ENCODE assay signal across 8 cellular contexts in the genomic region with DNA sequence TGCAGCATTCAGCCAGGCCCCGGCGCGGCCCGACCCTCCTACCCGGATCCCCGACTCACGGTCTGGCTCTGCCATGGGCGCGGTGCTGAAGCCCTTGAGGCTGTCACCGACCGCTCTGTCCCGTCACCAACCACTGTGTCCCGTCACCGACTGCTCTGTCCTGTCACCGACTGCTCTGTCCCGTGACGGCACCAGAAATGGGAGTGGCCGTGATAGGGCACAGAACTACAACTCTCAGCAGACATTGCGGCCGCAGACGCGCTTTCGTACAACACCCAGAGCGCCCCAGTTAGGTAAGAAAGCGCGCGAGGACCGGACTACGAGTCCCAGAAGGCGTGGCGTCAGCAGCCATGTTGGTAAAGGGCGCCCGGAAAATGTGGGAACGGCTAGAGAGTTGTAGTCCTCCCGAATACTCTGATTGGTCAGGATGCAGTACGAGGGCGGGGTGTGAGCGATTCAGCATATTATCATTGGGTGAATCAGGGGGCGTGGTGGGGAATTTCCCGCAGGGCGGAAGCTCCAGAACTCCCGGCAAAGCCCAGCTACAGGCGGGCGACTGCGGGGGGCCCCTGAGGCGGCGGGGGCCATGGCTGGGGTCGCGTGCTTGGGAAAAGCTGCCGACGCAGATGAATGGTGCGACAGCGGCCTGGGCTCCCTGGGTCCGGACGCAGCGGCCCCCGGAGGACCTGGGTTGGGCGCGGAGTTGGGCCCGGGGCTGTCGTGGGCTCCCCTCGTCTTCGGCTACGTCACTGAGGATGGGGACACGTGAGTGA. TPM values are rescaled to one million over a fixed set of nuclear protein-coding genes. Genes with fewer than 3 reads are reported as not detected.
DNase-seq lines count a peak whose midpoint lies in the region; ATAC-seq and TF ChIP-seq lines count a peak whose summit lies in the region.

A gene with protein sequence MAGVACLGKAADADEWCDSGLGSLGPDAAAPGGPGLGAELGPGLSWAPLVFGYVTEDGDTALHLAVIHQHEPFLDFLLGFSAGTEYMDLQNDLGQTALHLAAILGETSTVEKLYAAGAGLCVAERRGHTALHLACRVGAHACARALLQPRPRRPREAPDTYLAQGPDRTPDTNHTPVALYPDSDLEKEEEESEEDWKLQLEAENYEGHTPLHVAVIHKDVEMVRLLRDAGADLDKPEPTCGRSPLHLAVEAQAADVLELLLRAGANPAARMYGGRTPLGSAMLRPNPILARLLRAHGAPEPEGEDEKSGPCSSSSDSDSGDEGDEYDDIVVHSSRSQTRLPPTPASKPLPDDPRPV (plus strand): TSS at position 523 of the 773 bp plus-strand sequence. CDS start 64 bp downstream, at position 587.
A gene (minus strand): TSS at position 172 of the 773 bp plus-strand sequence. CDS start 97 bp downstream, at position 75.

- H3K9me3 ChIP-seq in heart right ventricle, result peaks cover 0 to 5% (median 0%) of the 10 kb centered on the region in 11 donors
- no peaks in the 10 kb centered on the region for H3K9me3 ChIP-seq in upper lobe of left lung

- intact Hi-C loops in T-helper 1 cell treated with Interleukin-12 subunit alpha and Interleukin-12 subunit beta and Interleukin-4 antibody, amounts not matched to agents 30 ng/mL and 1 ng/mL, for 36 hours (cut with micrococcal nuclease), result loop anchor here (1.0 kb wide), 12 partner anchors 12 to 564 kb away; a partner anchor contains a TSS
- intact Hi-C loops in heart right ventricle (cut with DNase I), result loop anchor here in 7 of 10 donors (1.0 to 10.0 kb wide), 6 partner anchors 47 to 275 kb away; a partner anchor contains a TSS
- intact Hi-C loops in posterior cingulate gyrus (cut with DNase I), result loop anchor here (1.0 to 2.0 kb wide), 2 partner anchors 31 to 47 kb away; a partner anchor contains a TSS

- H3K4me1 ChIP-seq in heart right ventricle, result peaks cover 4 to 41% (median 34%) of the 10 kb centered on the region in 9 donors
- peaks cover 28 to 56% (median 35%) of the 10 kb centered on the region in 4 donors for H3K4me1 ChIP-seq in upper lobe of left lung

- H3K27me3 ChIP-seq in heart right ventricle, result no peaks in the 10 kb centered on the region
- H3K27me3 ChIP-seq in upper lobe of left lung, result no peaks in the 10 kb centered on the region

- H3K27ac ChIP-seq in heart right ventricle, result peak within 1 kb of the TSS; percentile 61 to 93 (median 90)
- peak within 1 kb of the TSS; percentile 88 to 97 (median 92) for H3K27ac ChIP-seq in upper lobe of left lung

- in situ Hi-C loops in GM13976 (cut with MboI; ENCODE audit: low sequenced_read_pairs, unreplicated experiment), result no loop called here

- TF ChIP-seq EP300 in upper lobe of left lung (IDR thresholded peaks at IDR 0.05), result peak in 1 of 4 donors; percentile 64

- H3K36me3 ChIP-seq in heart right ventricle (peaks cover 0 to 12% (median 0%) of the 10 kb centered on the region in 9 donors), upper lobe of left lung (peaks cover 0 to 3% (median 0%) of the 10 kb centered on the region in 4 donors)

- H3K4me3 ChIP-seq in heart right ventricle (peak within 1 kb of the TSS; percentile 64 to 90 (median 80)), upper lobe of left lung (peak within 1 kb of the TSS; percentile 72 to 94 (median 87))

- TF ChIP-seq POLR2A in upper lobe of left lung (IDR thresholded peaks at IDR 0.05), result peak in 3 of 4 donors; percentile 86 to 92 (median 88)

- DNase-seq in GM13976 (ENCODE audit: low spot score), result peak; percentile 99
- peak; percentile 99 for DNase-seq in NCI-H146 treated with DMSO at 0.1 percent for 48 hours (lab: John Stamatoyannopoulos, UW; ENCODE audit: unreplicated experiment)
- DNase-seq in amniotic epithelial cell (ENCODE audit: low read depth), result peak; percentile 99
- DNase-seq in heart right ventricle, result peak; percentile 98 to 100
- DNase-seq in posterior cingulate gyrus, result peak; percentile 99 to 100 (median 100)
- peak; percentile 94 to 100 for DNase-seq in upper lobe of left lung

- 0% methylated on average over 65 of the region's 65 CpGs for WGBS in heart right ventricle, 2 donors
- 0% methylated on average over 6 to 65 of the region's 65 CpGs for WGBS in upper lobe of left lung, 2 donors

- no peak for TF ChIP-seq CTCF in GM13976 (IDR thresholded peaks at IDR 0.05; ENCODE audit: borderline replicate concordance, control extremely low read depth, extremely low read depth, insufficient read depth, missing control alignments)
- TF ChIP-seq CTCF in heart right ventricle (IDR thresholded peaks at IDR 0.05), result peak in 1 of 9 donors; percentile 23
- TF ChIP-seq CTCF in upper lobe of left lung (IDR thresholded peaks at IDR 0.05), result peak in 1 of 6 experiments; percentile 35

- peak; percentile 91 for ATAC-seq in HG02870 (IDR thresholded peaks at IDR 0.05; ENCODE audit: unreplicated experiment)
- ATAC-seq in heart right ventricle, result peak; percentile 97 to 99 (median 98)
- peak; percentile 98 to 99 for ATAC-seq in upper lobe of left lung (ENCODE audit: low FRiP score in 2 of 2)

RNA-seq across cellular contexts. Expression of the first gene that starts in this region (rescaled TPM):
- total RNA-seq in T-helper 1 cell treated with Interleukin-12 subunit alpha and Interleukin-12 subunit beta and Interleukin-4 antibody, amounts not matched to agents 30 ng/mL and 1 ng/mL, for 36 hours, result 60.2 and 66.3 TPM in 2 replicates
- total RNA-seq in heart right ventricle, result 10 to 100 TPM; 16.1 to 26.6 (median 21.6) TPM
- polyA plus RNA-seq in heart right ventricle, result 10 to 100 TPM; 31.5 to 79.8 TPM
- total RNA-seq in upper lobe of left lung, result 10 to 100 TPM; 22.8 to 38.4 (median 31.6) TPM

RNA-seq across cellular contexts. Expression of the second gene that starts in this region (rescaled TPM):
- total RNA-seq in T-helper 1 cell treated with Interleukin-12 subunit alpha and Interleukin-12 subunit beta and Interleukin-4 antibody, amounts not matched to agents 30 ng/mL and 1 ng/mL, for 36 hours, result 56.7 TPM in 2 replicates
- total RNA-seq in heart right ventricle (100 to 1,000 TPM in 1 of 10 donors, 10 to 100 TPM in 9; 51.7 to 103 (median 72.6) TPM), upper lobe of left lung (10 to 100 TPM; 45.2 to 93.2 (median 59.1) TPM)
- polyA plus RNA-seq in heart right ventricle, result 10 to 100 TPM; 46.3 to 86.0 TPM

Comparison
In these comparisons a context has a peak if more than half of its experiments do, and no peak if none do; other contexts are left out.
1. Peak in every context shown above with its lines: DNase-seq, ATAC-seq, H3K4me3 ChIP-seq and H3K27ac ChIP-seq.